In genomic region chr12:105032703-105033357, GRCh38 we compare ENCODE assay signal across 16 cellular contexts. TPM values are rescaled to one million over a fixed set of nuclear protein-coding genes. Genes with fewer than 3 reads are reported as not detected.
DNase-seq lines count a peak whose midpoint lies in the region; ATAC-seq and TF ChIP-seq lines count a peak whose summit lies in the region.
"Had no signal": no experiment of that assay in that cellular context is flagged by ENCODE, and none has a peak within 500 bp of the region (broad histone marks: within the 10 kb centered on the region; RNA-seq: fewer than 3 reads in every experiment).

No MANE protein-coding gene starts in this region.

- H3K27me3 ChIP-seq in ascending aorta (no peaks in the 10 kb centered on the region), body of pancreas (no peaks in the 10 kb centered on the region)

- CTCF ChIA-PET in activated CD4-positive, alpha-beta T cell treated with anti-CD3 and anti-CD28 coated beads for 36 hours (lab: Charles Lee): interaction anchor here (0.6 to 1.2 kb wide), 4 partner anchors 20 to 824 kb away, joined by 3 to 4 read pairs (median 3); no protein-coding TSS in a partner anchor

- H3K27me3 Mint-ChIP-seq in activated CD4-positive, alpha-beta T cell treated with anti-CD3 and anti-CD28 coated beads for 36 hours: no peaks in the 10 kb centered on the region
- H3K27me3 Mint-ChIP-seq in HFFc6 (ENCODE audit: insufficient read depth): no peaks in the 10 kb centered on the region
- no peaks in the 10 kb centered on the region for H3K27me3 Mint-ChIP-seq in nephron (ENCODE audit: low read depth)

- no peak for TF ChIP-seq POLR2A in body of pancreas (IDR thresholded peaks at IDR 0.05)

- H3K4me1 Mint-ChIP-seq in activated CD4-positive, alpha-beta T cell treated with anti-CD3 and anti-CD28 coated beads for 36 hours: peaks cover 44% of the 10 kb centered on the region
- peaks cover 32% of the 10 kb centered on the region for H3K4me1 Mint-ChIP-seq in HFFc6 (ENCODE audit: low read depth)
- peaks cover 17% of the 10 kb centered on the region for H3K4me1 Mint-ChIP-seq in nephron

- no peak overlapping the region for H3K4me3 Mint-ChIP-seq in activated CD4-positive, alpha-beta T cell treated with anti-CD3 and anti-CD28 coated beads for 36 hours
- no peak overlapping the region for H3K4me3 Mint-ChIP-seq in HFFc6
- no peak overlapping the region for H3K4me3 Mint-ChIP-seq in nephron
- H3K4me3 Mint-ChIP-seq: CD14-positive monocyte had no signal

- H3K36me3 ChIP-seq in ascending aorta (peaks cover 4 to 6% of the 10 kb centered on the region in 2 donors), body of pancreas (replicated peaks in 1 of 2; ENCODE audit: insufficient read depth in 1 of 2, low read depth in 2 of 2) (peaks cover 0 to 12% of the 10 kb centered on the region in 2 donors)

- H3K4me3 ChIP-seq in ascending aorta (no peak overlapping the region), body of pancreas (no peak overlapping the region)
- H3K4me3 ChIP-seq: PC-9 had no signal

- no peak for DNase-seq in activated CD4-positive, alpha-beta T cell treated with anti-CD3 and anti-CD28 coated beads for 36 hours
- DNase-seq in activated CD4-positive, alpha-beta T cell treated with anti-CD3 and anti-CD28 coated beads, Interleukin-2, amount 50 U/mL, for 1 hour: no peak
- DNase-seq in HFFc6 (peak; percentile 54), ascending aorta (ENCODE audit: low spot score in 2 of 2) (no peak), body of pancreas (no peak), activated gamma-delta T cell treated with Interleukin-2 at 50 U/mL for 16 hours (no peak)
- DNase-seq: 8988T, Caco-2, DMS53, KBM-7, NCI-H1092 treated with DMSO at 0.1 percent for 48 hours, NCI-H187, PC-9 had no signal

- H3K27ac Mint-ChIP-seq in activated CD4-positive, alpha-beta T cell treated with anti-CD3 and anti-CD28 coated beads for 36 hours: peak overlapping the region; percentile 5
- H3K27ac Mint-ChIP-seq in HFFc6 (peak overlapping the region; percentile 19), nephron (peak overlapping the region; percentile 15 to 83 (median 66))
- H3K27ac Mint-ChIP-seq: CD14-positive monocyte had no signal

- no peaks in the 10 kb centered on the region for H3K9me3 Mint-ChIP-seq in activated CD4-positive, alpha-beta T cell treated with anti-CD3 and anti-CD28 coated beads for 36 hours (ENCODE audit: low read depth)
- H3K9me3 Mint-ChIP-seq in HFFc6 (no peaks in the 10 kb centered on the region), nephron (peaks cover 2% of the 10 kb centered on the region)
- H3K9me3 Mint-ChIP-seq: CD14-positive monocyte had no signal

- ATAC-seq in activated CD4-positive, alpha-beta T cell treated with anti-CD3 and anti-CD28 coated beads for 36 hours: no peak
- ATAC-seq in body of pancreas (no peak), GM21447 (IDR thresholded peaks at IDR 0.05; ENCODE audit: unreplicated experiment) (no peak)

- intact Hi-C loops in activated CD4-positive, alpha-beta T cell treated with anti-CD3 and anti-CD28 coated beads for 36 hours (cut with DNase I, micrococcal nuclease): loop anchor here in 1 of 2 experiments (5.0 kb wide), 1 partner anchor 46 kb away; the partner anchor contains the start of gene NOPCHAP1
- intact Hi-C loops in ascending aorta (cut with DNase I) (no loop called here), body of pancreas (cut with DNase I) (no loop called here)

- TF ChIP-seq CTCF in HFFc6 (IDR thresholded peaks at IDR 0.05) (no peak), ascending aorta (IDR thresholded peaks at IDR 0.05) (no peak), nephron (IDR thresholded peaks at IDR 0.05; ENCODE audit: unreplicated experiment in 3 of 3) (no peak), body of pancreas (IDR thresholded peaks at IDR 0.05) (no peak)

- WGBS in body of pancreas, 2 donors: 81 to 93% methylated on average over 4 of the region's 4 CpGs

- H3K4me1 ChIP-seq in ascending aorta (peaks cover 0 to 12% of the 10 kb centered on the region in 2 donors), body of pancreas (peaks cover 6% of the 10 kb centered on the region)
- H3K4me1 ChIP-seq: Caco-2 had no signal

- POLR2A ChIA-PET in activated CD4-positive, alpha-beta T cell treated with anti-CD3 and anti-CD28 coated beads for 36 hours (lab: Charles Lee): no interaction called here

- peaks cover 10% of the 10 kb centered on the region for H3K36me3 Mint-ChIP-seq in activated CD4-positive, alpha-beta T cell treated with anti-CD3 and anti-CD28 coated beads for 36 hours (ENCODE audit: low read depth)
- peaks cover 29% of the 10 kb centered on the region for H3K36me3 Mint-ChIP-seq in HFFc6 (ENCODE audit: low read depth)
- no peaks in the 10 kb centered on the region for H3K36me3 Mint-ChIP-seq in nephron (ENCODE audit: low read depth)

- H3K9me3 ChIP-seq in ascending aorta (no peaks in the 10 kb centered on the region), body of pancreas (no peaks in the 10 kb centered on the region)
- H3K9me3 ChIP-seq: Caco-2 had no signal

- H3K27ac ChIP-seq in ascending aorta (peak overlapping the region; percentile 40 to 52), body of pancreas (no peak overlapping the region)
- H3K27ac ChIP-seq: PC-9 had no signal

RNA-seq across cellular contexts. Expression of gene NOPCHAP1, which starts 46.7 kb away (rescaled TPM):
- total RNA-seq in activated CD4-positive, alpha-beta T cell treated with anti-CD3 and anti-CD28 coated beads for 36 hours: 10 to 100 TPM; 31.1 to 35.2 TPM
- total RNA-seq in HFFc6 (2021; fragmentation: NEBNext Ultra II Directional; extraction: Animal tissue kit (Norgen Biotek cat#: 25700)): 10 to 100 TPM; 13.7 to 16.1 (median 14.0) TPM
- total RNA-seq in ascending aorta (31.9 TPM), body of pancreas (1 to 10 TPM; 5.9 to 6.5 TPM)

RNA-seq across cellular contexts. Expression of gene ALDH1L2, which starts 51.4 kb away (rescaled TPM):
- 1 to 10 TPM; 7.1 to 7.6 TPM for total RNA-seq in activated CD4-positive, alpha-beta T cell treated with anti-CD3 and anti-CD28 coated beads for 36 hours
- total RNA-seq in HFFc6 (2021; fragmentation: NEBNext Ultra II Directional; extraction: Animal tissue kit (Norgen Biotek cat#: 25700)): 10 to 100 TPM; 36.9 to 50.8 (median 41.6) TPM
- total RNA-seq in ascending aorta (68.9 TPM), body of pancreas (10 to 100 TPM; 31.1 to 71.2 TPM)

Comparison
In these comparisons a context has a peak if more than half of its experiments do, and no peak if none do; other contexts are left out.
1. H3K27ac Mint-ChIP-seq: peak in every context shown above with its lines; median percentile 66 in nephron; 19 in HFFc6; 5 in activated CD4-positive, alpha-beta T cell treated with anti-CD3 and anti-CD28 coated beads for 36 hours.
2. H3K27ac ChIP-seq: peak in ascending aorta (2 of 2); none in body of pancreas (0 of 4).